Comparison of ENCODE assay signal across 21 cellular contexts in genomic region chr18:76772665-76773064, GRCh38. TPM values are rescaled to one million over a fixed set of nuclear protein-coding genes. Genes with fewer than 3 reads are reported as not detected.
DNase-seq lines count a peak whose midpoint lies in the region; ATAC-seq and TF ChIP-seq lines count a peak whose summit lies in the region.
"Had no signal": no experiment of that assay in that cellular context is flagged by ENCODE, and none has a peak within 500 bp of the region (broad histone marks: within the 10 kb centered on the region; RNA-seq: fewer than 3 reads in every experiment).

No MANE protein-coding gene starts in this region.

- WGBS in tibial nerve, 2 donors = 76 to 92% methylated on average over 8 of the region's 8 CpGs

- ATAC-seq in Panc1 (peak; percentile 60; the same call in 1 of the 2 replicates), upper lobe of right lung (peak; percentile 31), HG03520 (IDR thresholded peaks at IDR 0.05; ENCODE audit: unreplicated experiment) (no peak)
- ATAC-seq in naive thymus-derived CD4-positive, alpha-beta T cell = peak; percentile 53
- ATAC-seq: CD8-positive, alpha-beta T cell; GM12878 had no signal

- no peaks in the 10 kb centered on the region for H3K9me3 ChIP-seq in Panc1 (ENCODE audit: control insufficient read depth, insufficient read depth, low read depth, low read length)
- no peaks in the 10 kb centered on the region for H3K9me3 ChIP-seq in naive thymus-derived CD4-positive, alpha-beta T cell (ENCODE audit: control insufficient read depth in 2 of 3, low read length in 3 of 3)
- no peaks in the 10 kb centered on the region for H3K9me3 ChIP-seq in tibial nerve
- no peaks in the 10 kb centered on the region for H3K9me3 ChIP-seq in upper lobe of right lung
- H3K9me3 ChIP-seq: Caco-2 had no signal

- no peaks in the 10 kb centered on the region for H3K4me1 ChIP-seq in Panc1 (ENCODE audit: control insufficient read depth, insufficient read depth, low read length)
- no peaks in the 10 kb centered on the region for H3K4me1 ChIP-seq in naive thymus-derived CD4-positive, alpha-beta T cell (ENCODE audit: control insufficient read depth in 2 of 2, insufficient read depth in 2 of 2, low read length in 2 of 2)
- H3K4me1 ChIP-seq in tibial nerve = peaks cover 0 to 26% (median 4%) of the 10 kb centered on the region in 4 donors
- no peaks in the 10 kb centered on the region for H3K4me1 ChIP-seq in upper lobe of right lung
- H3K4me1 ChIP-seq: A549, Caco-2 had no signal

- no peak overlapping the region for H3K4me3 Mint-ChIP-seq in naive thymus-derived CD4-positive, alpha-beta T cell
- H3K4me3 Mint-ChIP-seq: B cell; CD4-positive, alpha-beta T cell; CD8-positive, alpha-beta T cell had no signal

- peaks cover 2 to 22% (median 13%) of the 10 kb centered on the region in 11 donors for H3K9me3 Mint-ChIP-seq in naive thymus-derived CD4-positive, alpha-beta T cell

- H3K27ac ChIP-seq in Panc1 (ENCODE audit: low read length) (no peak overlapping the region), tibial nerve (peak overlapping the region in 3 of 4 donors; percentile 19 to 94 (median 85)), upper lobe of right lung (no peak overlapping the region)
- no peak overlapping the region for H3K27ac ChIP-seq in naive thymus-derived CD4-positive, alpha-beta T cell (ENCODE audit: low read depth, low read length)
- H3K27ac ChIP-seq: 22Rv1; A549; BLaER1 treated with 17β-estradiol and CSF1 and Interleukin-3, amounts not matched to agents 10 nM and 100 nM; C4-2B had no signal

- peaks cover 0 to 14% (median 3%) of the 10 kb centered on the region in 5 donors for H3K36me3 Mint-ChIP-seq in naive thymus-derived CD4-positive, alpha-beta T cell
- H3K36me3 Mint-ChIP-seq: CD8-positive, alpha-beta T cell had no signal

- H3K4me3 ChIP-seq in Panc1 (ENCODE audit: low read depth in 2 of 2, low read length in 2 of 2) (no peak overlapping the region), tibial nerve (no peak overlapping the region), upper lobe of right lung (no peak overlapping the region)
- no peak overlapping the region for H3K4me3 ChIP-seq in naive thymus-derived CD4-positive, alpha-beta T cell (ENCODE audit: low read length)
- H3K4me3 ChIP-seq: A549; BLaER1 treated with 17β-estradiol and CSF1 and Interleukin-3, amounts not matched to agents 10 nM and 100 nM; GM12878 had no signal

- no peaks in the 10 kb centered on the region for H3K36me3 ChIP-seq in Panc1 (ENCODE audit: control insufficient read depth, insufficient read depth, low read length)
- H3K36me3 ChIP-seq in naive thymus-derived CD4-positive, alpha-beta T cell (ENCODE audit: control insufficient read depth in 2 of 3, insufficient read depth in 3 of 3, low read length in 3 of 3) = no peaks in the 10 kb centered on the region
- H3K36me3 ChIP-seq in tibial nerve = no peaks in the 10 kb centered on the region
- no peaks in the 10 kb centered on the region for H3K36me3 ChIP-seq in upper lobe of right lung
- H3K36me3 ChIP-seq: BLaER1 treated with 17β-estradiol and CSF1 and Interleukin-3, amounts not matched to agents 10 nM and 100 nM had no signal

- peaks cover 0 to 24% (median 15%) of the 10 kb centered on the region in 5 donors for H3K27me3 Mint-ChIP-seq in naive thymus-derived CD4-positive, alpha-beta T cell

- no peak for TF ChIP-seq POLR2A in tibial nerve (IDR thresholded peaks at IDR 0.05)

- H3K27ac Mint-ChIP-seq in naive thymus-derived CD4-positive, alpha-beta T cell = no peak overlapping the region
- H3K27ac Mint-ChIP-seq: B cell; CD4-positive, alpha-beta T cell; CD8-positive, alpha-beta T cell had no signal

- DNase-seq in Panc1 (ENCODE audit: low read depth, low spot score) (no peak), tibial nerve (ENCODE audit: low spot score in 2 of 2) (no peak), upper lobe of right lung (no peak), SHP77 treated with DMSO at 0.1 percent for 48 hours (lab: John Stamatoyannopoulos, UW) (no peak), NCI-H1694 treated with DMSO at 0.1 percent for 48 hours (lab: John Stamatoyannopoulos, UW) (no peak)
- DNase-seq in naive thymus-derived CD4-positive, alpha-beta T cell = no peak
- DNase-seq: AML-193; Caco-2; Calu3; CD4-positive, alpha-beta T cell; CD8-positive, alpha-beta T cell; DND-41; EL; GDM1 had no signal

- in situ Hi-C loops in Panc1 (cut with HindIII; ENCODE audit: low pct_unique_long_range_greater_than_20kb, low sequenced_read_pairs) = no loop called here

- TF ChIP-seq CTCF in Panc1 (IDR thresholded peaks at IDR 0.05) (no peak), tibial nerve (IDR thresholded peaks at IDR 0.05) (no peak), upper lobe of right lung (IDR thresholded peaks at IDR 0.05) (no peak)

- intact Hi-C loops in Panc1 (cut with micrococcal nuclease; ENCODE audit: unreplicated experiment) = no loop called here
- intact Hi-C loops in naive thymus-derived CD4-positive, alpha-beta T cell (cut with micrococcal nuclease) = no loop called here
- intact Hi-C loops in upper lobe of right lung (cut with DNase I) = no loop called here

- no peak for TF ChIP-seq EP300 in tibial nerve (IDR thresholded peaks at IDR 0.05)

- POLR2A ChIA-PET in Panc1 (lab: Charles Lee) = no interaction called here
- POLR2A ChIA-PET in naive thymus-derived CD4-positive, alpha-beta T cell (lab: Charles Lee) = no interaction called here

- H3K27me3 ChIP-seq in Panc1 (ENCODE audit: control insufficient read depth, insufficient read depth, low read length) (peaks cover 5% of the 10 kb centered on the region; the same call in 1 of the 2 replicates), tibial nerve (no peaks in the 10 kb centered on the region), upper lobe of right lung (no peaks in the 10 kb centered on the region)
- H3K27me3 ChIP-seq in naive thymus-derived CD4-positive, alpha-beta T cell (ENCODE audit: control insufficient read depth in 2 of 2, insufficient read depth in 2 of 2, low read length in 2 of 2) = no peaks in the 10 kb centered on the region
- H3K27me3 ChIP-seq: BLaER1 treated with 17β-estradiol and CSF1 and Interleukin-3, amounts not matched to agents 10 nM and 100 nM had no signal

- peaks cover 0 to 5% (median 0%) of the 10 kb centered on the region in 7 donors for H3K4me1 Mint-ChIP-seq in naive thymus-derived CD4-positive, alpha-beta T cell
- H3K4me1 Mint-ChIP-seq: B cell had no signal

- CTCF ChIA-PET in Panc1 (lab: Charles Lee) = no interaction called here
- CTCF ChIA-PET in naive thymus-derived CD4-positive, alpha-beta T cell (lab: Charles Lee) = no interaction called here

- BruUV-seq in Panc1 (replicated peaks; lab: Mats Ljungman, UMichigan) = no TSS peak

RNA-seq across cellular contexts. Expression of gene ZNF236, which starts 49.7 kb away (rescaled TPM):
- total RNA-seq in Panc1 (2021; ENCODE audit: unreplicated experiment) (32.2 TPM), tibial nerve (10 to 100 TPM; 21.0 to 36.3 (median 31.8) TPM), upper lobe of right lung (14.9 TPM)
- polyA plus RNA-seq in Panc1 (2012; ENCODE audit: insufficient read length) = 12.4 TPM
- 10 to 100 TPM; 25.9 to 34.5 (median 30.6) TPM for total RNA-seq in naive thymus-derived CD4-positive, alpha-beta T cell
- polyA plus RNA-seq in naive thymus-derived CD4-positive, alpha-beta T cell = 10 to 100 TPM in 1 of 2 donors, 1 to 10 TPM in 1; 5.7 to 12.6 TPM

Comparison
In these comparisons a context has a peak if more than half of its experiments do, and no peak if none do; other contexts are left out.
1. H3K27ac ChIP-seq: peak in tibial nerve (3 of 4); none in Panc1 (single experiment), naive thymus-derived CD4-positive, alpha-beta T cell (single experiment) and upper lobe of right lung (single experiment).